ENCODE assay signal across 1 cellular context in the genomic region with DNA sequence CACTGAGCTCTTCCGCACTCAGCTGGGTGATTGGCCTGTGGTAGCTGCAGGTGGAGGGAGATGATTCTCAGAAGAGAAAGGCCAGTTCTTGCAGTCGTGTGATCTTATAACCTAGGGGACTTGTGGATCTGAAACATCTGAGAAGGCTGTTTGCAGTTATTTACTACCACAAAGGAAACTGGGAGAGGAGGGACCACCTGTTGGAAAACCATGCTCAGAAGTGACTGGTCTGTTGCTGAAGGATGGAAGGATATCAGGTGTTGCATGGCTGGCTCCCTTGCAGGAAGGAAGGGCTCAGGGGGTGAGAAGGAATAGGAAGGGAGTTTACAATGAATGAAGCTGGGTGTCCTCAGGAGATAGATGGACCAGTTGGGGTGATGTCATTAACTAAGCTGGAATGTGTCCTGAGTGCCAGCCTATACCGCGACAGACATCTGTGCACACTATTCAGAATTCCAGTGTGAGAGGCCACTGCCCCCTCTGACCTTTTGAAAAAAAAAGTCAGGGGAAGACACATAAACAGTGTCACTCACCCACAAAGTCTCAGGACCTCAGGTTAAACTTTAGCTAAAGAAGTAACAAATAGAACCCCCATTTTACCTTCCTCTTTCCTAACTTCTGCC.
TF ChIP-seq lines count a peak whose summit lies in the region.

No MANE protein-coding gene starts in this region.

TF ChIP-seq in H1, 55 proteins besides CTCF, POLR2A, EP300 and RAD21:
- no peak for TF ChIP-seq TAF7 (optimal IDR thresholded peaks at IDR 0.05; ENCODE audit: borderline replicate concordance, low read depth, low read length)
- TF ChIP-seq SP2 (IDR thresholded peaks at IDR 0.05; ENCODE audit: low read length): no peak
- no peak for TF ChIP-seq HDAC6 (IDR thresholded peaks at IDR 0.05; ENCODE audit: low read depth, low read length)
- TF ChIP-seq NRF1 (IDR thresholded peaks at IDR 0.05; ENCODE audit: low read depth, low read length): no peak
- TF ChIP-seq SRF (IDR thresholded peaks at IDR 0.05; ENCODE audit: low read depth, low read length): no peak
- no peak for TF ChIP-seq RBBP5 (IDR thresholded peaks at IDR 0.05; ENCODE audit: borderline replicate concordance, low read depth, low read length)
- no peak for TF ChIP-seq TBP (IDR thresholded peaks at IDR 0.05; ENCODE audit: low read depth, low read length)
- no peak for TF ChIP-seq PHF8 (conservative IDR thresholded peaks at IDR 0.05; ENCODE audit: low read depth, low read length)
- TF ChIP-seq SP4 (IDR thresholded peaks at IDR 0.05; ENCODE audit: low read length): no peak
- no peak for TF ChIP-seq EZH2 (IDR thresholded peaks at IDR 0.05; ENCODE audit: low read depth, low read length, severe bottlenecking)
- TF ChIP-seq MAFK (IDR thresholded peaks at IDR 0.05; ENCODE audit: low read depth, low read length): no peak
- no peak for TF ChIP-seq GTF2F1 (IDR thresholded peaks at IDR 0.05; ENCODE audit: borderline replicate concordance, low read depth, low read length)
- no peak for TF ChIP-seq CBX8 (IDR thresholded peaks at IDR 0.05; ENCODE audit: borderline replicate concordance, low read depth, low read length)
- no peak for TF ChIP-seq KDM4A (IDR thresholded peaks at IDR 0.05; ENCODE audit: low read depth, low read length, severe bottlenecking)
- no peak for TF ChIP-seq YY1 (IDR thresholded peaks at IDR 0.05; ENCODE audit: low read depth, low read length)
